Comparison of ENCODE assay signal across 26 cellular contexts in genomic region chr4:131366724-131367123, GRCh38.
"Had no signal": no experiment of that assay in that cellular context is flagged by ENCODE, and none has a peak within 500 bp of the region (broad histone marks: within the 10 kb centered on the region; RNA-seq: fewer than 3 reads in every experiment).

No MANE protein-coding gene starts in this region.

- H3K4me1 Mint-ChIP-seq: activated CD4-positive, alpha-beta T cell treated with anti-CD3 and anti-CD28 coated beads for 36 hours; activated CD8-positive, alpha-beta memory T cell treated with anti-CD3 and anti-CD28 coated beads, Interleukin-2, amount 10 ng/mL, durations not matched to agents 7 days and 5 days; activated naive CD4-positive, alpha-beta T cell treated with anti-CD3 and anti-CD28 coated beads, Interleukin-2, amount 50 U/mL, for 24 hours; activated naive CD8-positive, alpha-beta T cell treated with anti-CD3 and anti-CD28 coated beads, Interleukin-2, amount 50 U/mL, for 24 hours; naive thymus-derived CD4-positive, alpha-beta T cell; neural crest cell had no signal

- H3K4me3 ChIP-seq: breast epithelium, esophagus squamous epithelium, heart right ventricle, pancreas, psoas muscle, vagina had no signal

- H3K27me3 Mint-ChIP-seq: activated CD4-positive, alpha-beta T cell treated with anti-CD3 and anti-CD28 coated beads for 36 hours; activated CD8-positive, alpha-beta memory T cell treated with anti-CD3 and anti-CD28 coated beads, Interleukin-2, amount 10 ng/mL, durations not matched to agents 7 days and 5 days; activated naive CD4-positive, alpha-beta T cell treated with anti-CD3 and anti-CD28 coated beads, Interleukin-2, amount 50 U/mL, for 24 hours; activated naive CD8-positive, alpha-beta T cell treated with anti-CD3 and anti-CD28 coated beads, Interleukin-2, amount 50 U/mL, for 24 hours; naive thymus-derived CD4-positive, alpha-beta T cell; stimulated activated naive CD8-positive, alpha-beta T cell treated with anti-CD3 and anti-CD28 coated beads, Interleukin-15, Interleukin-2, amounts not matched to agents 100 ng/mL and 50 ng/mL, for 24 hours; type B pancreatic cell had no signal

- H3K27ac Mint-ChIP-seq: activated CD4-positive, alpha-beta T cell treated with anti-CD3 and anti-CD28 coated beads for 36 hours; activated CD8-positive, alpha-beta memory T cell treated with anti-CD3 and anti-CD28 coated beads, Interleukin-2, amount 10 ng/mL, durations not matched to agents 7 days and 5 days; activated CD8-positive, alpha-beta T cell treated with anti-CD3 and anti-CD28 coated beads, Interleukin-2, amount 10 ng/mL, durations not matched to agents 7 days and 5 days; activated naive CD4-positive, alpha-beta T cell treated with anti-CD3 and anti-CD28 coated beads, Interleukin-2, amount 50 U/mL, for 24 hours; activated naive CD8-positive, alpha-beta T cell treated with anti-CD3 and anti-CD28 coated beads, Interleukin-2, amount 50 U/mL, for 24 hours; activated T-helper 2 cell treated with anti-CD3 and anti-CD28 coated beads, Interferon-gamma antibody, Interleukin-2, Interleukin-4, amounts not matched to agents 10 μg/mL and 5 μg/mL and 100 μg/mL, durations not matched to agents 14 hours and 24 hours and 36 hours; endodermal cell; naive thymus-derived CD4-positive, alpha-beta T cell; stimulated activated naive CD8-positive, alpha-beta T cell treated with anti-CD3 and anti-CD28 coated beads, Interleukin-15, Interleukin-2, amounts not matched to agents 100 ng/mL and 50 ng/mL, for 24 hours; type B pancreatic cell had no signal

- H3K4me1 ChIP-seq: breast epithelium, esophagus squamous epithelium, heart right ventricle, pancreas, psoas muscle, vagina had no signal

- DNase-seq: activated CD4-positive, alpha-beta T cell treated with anti-CD3 and anti-CD28 coated beads for 36 hours; activated CD4-positive, CD25-positive, alpha-beta regulatory T cell; activated CD8-positive, alpha-beta memory T cell treated with anti-CD3 and anti-CD28 coated beads, Interleukin-2, amount 10 ng/mL, durations not matched to agents 7 days and 5 days; activated CD8-positive, alpha-beta T cell treated with anti-CD3 and anti-CD28 coated beads, Interleukin-2, amount 10 ng/mL, durations not matched to agents 7 days and 5 days; activated naive CD8-positive, alpha-beta T cell treated with anti-CD3 and anti-CD28 coated beads, Interleukin-2, amount 50 U/mL, for 24 hours; activated T-cell treated with anti-CD3 and anti-CD28 coated beads, Interleukin-2, amount 50 U/mL, for 48 hours; central memory CD4-positive, alpha-beta T cell; endodermal cell; esophagus squamous epithelium; foreskin melanocyte; heart right ventricle; left ventricle myocardium superior; midbrain; naive thymus-derived CD4-positive, alpha-beta T cell; nucleus accumbens; pancreas; psoas muscle; right cardiac atrium; stimulated activated CD4-positive, alpha-beta T cell treated with anti-CD3 and anti-CD28 coated beads, Interleukin-4, amount 100 ng/mL, for 1 hour had no signal

- H3K9me3 ChIP-seq: breast epithelium, esophagus squamous epithelium, pancreas, psoas muscle, vagina had no signal

- H3K9me3 Mint-ChIP-seq: activated naive CD4-positive, alpha-beta T cell treated with anti-CD3 and anti-CD28 coated beads, Interleukin-2, amount 50 U/mL, for 24 hours; activated T-helper 2 cell treated with anti-CD3 and anti-CD28 coated beads, Interferon-gamma antibody, Interleukin-2, Interleukin-4, amounts not matched to agents 10 μg/mL and 5 μg/mL and 100 μg/mL, durations not matched to agents 14 hours and 24 hours and 36 hours; endodermal cell; neural crest cell; type B pancreatic cell had no signal

- H3K36me3 ChIP-seq: breast epithelium, esophagus squamous epithelium, heart right ventricle, pancreas, vagina had no signal

- H3K27ac ChIP-seq: breast epithelium, esophagus squamous epithelium, heart right ventricle, pancreas, psoas muscle, vagina had no signal

- H3K36me3 Mint-ChIP-seq: activated CD8-positive, alpha-beta memory T cell treated with anti-CD3 and anti-CD28 coated beads, Interleukin-2, amount 10 ng/mL, durations not matched to agents 7 days and 5 days; activated naive CD4-positive, alpha-beta T cell treated with anti-CD3 and anti-CD28 coated beads, Interleukin-2, amount 50 U/mL, for 24 hours; naive thymus-derived CD4-positive, alpha-beta T cell; type B pancreatic cell had no signal

- ATAC-seq: activated CD4-positive, alpha-beta T cell treated with anti-CD3 and anti-CD28 coated beads for 36 hours; activated CD8-positive, alpha-beta memory T cell treated with anti-CD3 and anti-CD28 coated beads, Interleukin-2, amount 10 ng/mL, durations not matched to agents 7 days and 5 days; activated CD8-positive, alpha-beta T cell treated with anti-CD3 and anti-CD28 coated beads, Interleukin-2, amount 10 ng/mL, durations not matched to agents 7 days and 5 days; activated naive CD8-positive, alpha-beta T cell treated with anti-CD3 and anti-CD28 coated beads, Interleukin-2, amount 50 U/mL, for 24 hours; heart right ventricle; left ventricle myocardium superior; naive thymus-derived CD4-positive, alpha-beta T cell; pancreas; psoas muscle; right cardiac atrium had no signal

- H3K27me3 ChIP-seq: breast epithelium, esophagus squamous epithelium, heart right ventricle, pancreas, vagina had no signal

- H3K4me3 Mint-ChIP-seq: activated CD4-positive, alpha-beta T cell treated with anti-CD3 and anti-CD28 coated beads for 36 hours; activated CD8-positive, alpha-beta memory T cell treated with anti-CD3 and anti-CD28 coated beads, Interleukin-2, amount 10 ng/mL, durations not matched to agents 7 days and 5 days; activated CD8-positive, alpha-beta T cell treated with anti-CD3 and anti-CD28 coated beads, Interleukin-2, amount 10 ng/mL, durations not matched to agents 7 days and 5 days; activated naive CD4-positive, alpha-beta T cell treated with anti-CD3 and anti-CD28 coated beads, Interleukin-2, amount 50 U/mL, for 24 hours; activated naive CD8-positive, alpha-beta T cell treated with anti-CD3 and anti-CD28 coated beads, Interleukin-2, amount 50 U/mL, for 24 hours; endodermal cell; naive thymus-derived CD4-positive, alpha-beta T cell; neural crest cell; stimulated activated naive CD8-positive, alpha-beta T cell treated with anti-CD3 and anti-CD28 coated beads, Interleukin-15, Interleukin-2, amounts not matched to agents 100 ng/mL and 50 ng/mL, for 24 hours; type B pancreatic cell had no signal
